Comparison of ENCODE assay signal across 12 cellular contexts in genomic region chr12:6070472-6071257, GRCh38. TPM values are rescaled to one million over a fixed set of nuclear protein-coding genes. Genes with fewer than 3 reads are reported as not detected.
DNase-seq lines count a peak whose midpoint lies in the region; ATAC-seq lines count a peak whose summit lies in the region.
"Had no signal": no experiment of that assay in that cellular context is flagged by ENCODE, and none has a peak within 500 bp of the region (broad histone marks: within the 10 kb centered on the region; RNA-seq: fewer than 3 reads in every experiment).

No MANE protein-coding gene starts in this region.

- H3K27ac ChIP-seq in right cardiac atrium (ENCODE audit: low read length) = peak overlapping the region; percentile 6
- H3K27ac ChIP-seq: cardiac muscle cell had no signal

- H3K9me3 ChIP-seq in right cardiac atrium (ENCODE audit: control insufficient read depth, low read length) = no peaks in the 10 kb centered on the region

- H3K4me1 ChIP-seq in right cardiac atrium (ENCODE audit: control insufficient read depth, insufficient read depth, low read length) = peaks cover 7% of the 10 kb centered on the region

- no peak overlapping the region for H3K4me3 ChIP-seq in right cardiac atrium (ENCODE audit: low read length)
- H3K4me3 ChIP-seq: cardiac muscle cell had no signal

- peak in 1 of 2 donors; percentile 23 for ATAC-seq in right cardiac atrium
- ATAC-seq in left cardiac atrium = no peak
- ATAC-seq in GM18873 (IDR thresholded peaks at IDR 0.05; ENCODE audit: low FRiP score, unreplicated experiment) = no peak

- WGBS in right cardiac atrium = 87% methylated on average over 11 of the region's 11 CpGs

- no peaks in the 10 kb centered on the region for H3K27me3 ChIP-seq in right cardiac atrium (ENCODE audit: control insufficient read depth, insufficient read depth)
- H3K27me3 ChIP-seq: cardiac muscle cell had no signal

- DNase-seq in right cardiac atrium (peak in 1 of 3 donors; percentile 27), left cardiac atrium (no peak), RPMI8226 (peak; percentile 68), left kidney (ENCODE audit: low read depth, low spot score) (peak; percentile 74), NCI-H524 treated with DMSO at 0.1 percent for 48 hours (lab: John Stamatoyannopoulos, UW) (no peak), C1 segment of cervical spinal cord (lab: John Stamatoyannopoulos, UW) (no peak)
- no peak for DNase-seq in activated effector memory CD4-positive, alpha-beta T cell treated with Interleukin-2 at 50 U/mL for 16 hours
- DNase-seq: activated naive CD4-positive, alpha-beta T cell treated with anti-CD3 and anti-CD28 coated beads, Interleukin-2, amount 50 U/mL, for 16 hours; HCEC 1CT; NCI-H1694 treated with DMSO at 0.1 percent for 48 hours had no signal

- intact Hi-C loops in right cardiac atrium (cut with DNase I) = loop anchor here in 1 of 4 donors (5.0 kb wide), 1 partner anchor 112 kb away; no protein-coding TSS in a partner anchor
- intact Hi-C loops in left cardiac atrium (cut with DNase I) = no loop called here

RNA-seq across cellular contexts. Expression of gene VWF, which starts 53.8 kb away (rescaled TPM):
- 100 to 1,000 TPM; 144 to 388 (median 269) TPM for total RNA-seq in right cardiac atrium
- polyA plus RNA-seq in right cardiac atrium = 181 TPM
- total RNA-seq in left cardiac atrium = 100 to 1,000 TPM; 241 to 483 TPM
- polyA plus RNA-seq: cardiac muscle cell had no signal

Comparison
In these comparisons a context has a peak if more than half of its experiments do, and no peak if none do; other contexts are left out.
1. DNase-seq: peak in RPMI8226 (single experiment) and left kidney (single experiment); none in left cardiac atrium (single experiment), NCI-H524 treated with DMSO at 0.1 percent for 48 hours (single experiment), activated effector memory CD4-positive, alpha-beta T cell treated with Interleukin-2 at 50 U/mL for 16 hours (single experiment) and C1 segment of cervical spinal cord (0 of 14).